16 cellular contexts compared by ENCODE assay signal in the genomic region with DNA sequence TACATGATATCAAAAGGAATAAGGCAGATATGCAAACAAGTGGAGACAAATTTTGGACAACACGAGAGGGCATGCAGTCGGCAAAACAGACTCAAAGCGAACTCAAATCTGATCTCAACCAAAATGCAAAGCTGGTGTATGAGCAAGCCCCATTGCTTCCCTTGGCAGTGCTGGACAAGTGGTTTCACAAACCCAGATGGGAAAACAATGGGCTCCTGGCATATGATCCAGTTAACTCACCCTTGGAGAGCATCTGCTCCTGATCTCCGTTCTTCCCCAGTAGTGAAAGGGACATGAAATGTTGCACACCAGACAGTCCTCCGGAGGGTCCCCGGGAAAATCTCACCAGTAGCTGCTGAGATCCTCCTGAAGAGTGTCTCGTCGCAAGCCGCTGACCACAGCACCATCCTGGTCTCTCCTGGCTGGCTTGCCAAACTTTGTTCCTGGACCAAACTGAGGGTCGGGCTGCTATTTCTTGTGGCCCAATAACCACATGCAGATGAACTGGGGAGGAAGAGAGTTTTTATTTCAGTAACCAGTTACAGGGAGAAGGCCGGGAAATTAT.
DNase-seq lines count a peak whose midpoint lies in the region; ATAC-seq and TF ChIP-seq lines count a peak whose summit lies in the region.
"Had no signal": no experiment of that assay in that cellular context is flagged by ENCODE, and none has a peak within 500 bp of the region (broad histone marks: within the 10 kb centered on the region; RNA-seq: fewer than 3 reads in every experiment).

No MANE protein-coding gene starts in this region.

- intact Hi-C loops in ovary (cut with DNase I): no loop called here

- H3K9me3 ChIP-seq in MG63 (no peaks in the 10 kb centered on the region), ovary (no peaks in the 10 kb centered on the region), BE2C (no peaks in the 10 kb centered on the region; the same call in 1 of the 2 replicates)
- H3K9me3 ChIP-seq: Caco-2 had no signal

- H3K27me3 ChIP-seq in MG63 (no peaks in the 10 kb centered on the region), ovary (no peaks in the 10 kb centered on the region), BE2C (peaks cover 3% of the 10 kb centered on the region)

- H3K36me3 ChIP-seq in MG63: no peaks in the 10 kb centered on the region
- H3K36me3 ChIP-seq in ovary: no peaks in the 10 kb centered on the region
- no peaks in the 10 kb centered on the region for H3K36me3 ChIP-seq in BE2C

- DNase-seq in DMS 273 (lab: John Stamatoyannopoulos, UW; ENCODE audit: unreplicated experiment) (peak; percentile 8), DMS 273 treated with DMSO at 0.1 percent for 48 hours (lab: John Stamatoyannopoulos, UW) (no peak), MG63 (peak; percentile 61), fibroblast of peridontal ligament (ENCODE audit: extremely low read depth) (peak; percentile 44), putamen (ENCODE audit: low spot score) (peak; percentile 16), ovary (no peak), BE2C (no peak)
- DNase-seq: Caco-2, DMS79 treated with DMSO at 0.1 percent for 48 hours, GF-D8, Karpas-422, NCI-H1930, NCI-H526, PC-9 had no signal

- H3K4me3 ChIP-seq in MG63 (no peak overlapping the region; the same call in 1 of the 2 replicates), ovary (no peak overlapping the region), BE2C (ENCODE audit: low read depth, low read length) (no peak overlapping the region)
- H3K4me3 ChIP-seq: PC-9 had no signal

- no peak overlapping the region for H3K27ac ChIP-seq in ovary
- H3K27ac ChIP-seq: 22Rv1, PC-9 had no signal

- no peak for ATAC-seq in GM21447 (IDR thresholded peaks at IDR 0.05; ENCODE audit: unreplicated experiment)

- TF ChIP-seq POLR2A in ovary (IDR thresholded peaks at IDR 0.05): no peak

- 95 to 96% (median 96%) methylated on average over 11 of the region's 11 CpGs for WGBS in ovary, 3 donors

- TF ChIP-seq CTCF in ovary (IDR thresholded peaks at IDR 0.05): no peak
- TF ChIP-seq CTCF in BE2C (IDR thresholded peaks at IDR 0.05; ENCODE audit: low read depth, low read length): no peak

- TF ChIP-seq EP300 in ovary (IDR thresholded peaks at IDR 0.05): no peak

- no peaks in the 10 kb centered on the region for H3K4me1 ChIP-seq in ovary (ENCODE audit: insufficient read depth)
- no peaks in the 10 kb centered on the region for H3K4me1 ChIP-seq in BE2C

Comparison
In these comparisons a context has a peak if more than half of its experiments do, and no peak if none do; other contexts are left out.
1. DNase-seq: peak in DMS 273 (single experiment), MG63 (single experiment), fibroblast of peridontal ligament (single experiment) and putamen (single experiment); none in DMS 273 treated with DMSO at 0.1 percent for 48 hours (single experiment), ovary (0 of 5) and BE2C (single experiment).